In genomic region chr2:25273985-25274550, GRCh38 we compare ENCODE assay signal across 11 cellular contexts.
A peak's percentile ranks its signal among the peaks of the same experiment; 100 is the strongest.
DNase-seq lines count a peak whose midpoint lies in the region; ATAC-seq and TF ChIP-seq lines count a peak whose summit lies in the region.
"Had no signal": no experiment of that assay in that cellular context is flagged by ENCODE, and none has a peak within 500 bp of the region (broad histone marks: within the 10 kb centered on the region; RNA-seq: fewer than 3 reads in every experiment).

No MANE protein-coding gene starts in this region.

- intact Hi-C loops in transverse colon (cut with DNase I; ENCODE audit: low total_unique reads): loop anchor here (10.0 kb wide), 1 partner anchor 71 kb away; the partner anchor contains the start of gene DNMT3A

- no peak for TF ChIP-seq CTCF in transverse colon (IDR thresholded peaks at IDR 0.05)

- H3K4me1 ChIP-seq in transverse colon: peaks cover 0 to 39% (median 18%) of the 10 kb centered on the region in 4 donors

- H3K4me3 ChIP-seq in transverse colon: no peak overlapping the region

- H3K9me3 ChIP-seq in transverse colon: no peaks in the 10 kb centered on the region

- H3K4me3 Mint-ChIP-seq in activated T-cell treated with anti-CD3 and anti-CD28 coated beads, Interleukin-2, amount 50 U/mL, for 4 hours: peak overlapping the region; percentile 65
- H3K4me3 Mint-ChIP-seq in activated naive CD8-positive, alpha-beta T cell treated with anti-CD3 and anti-CD28 coated beads, Interleukin-2, amount 50 U/mL, for 24 hours: peak overlapping the region; percentile 37
- H3K4me3 Mint-ChIP-seq in memory B cell: peak overlapping the region; percentile 57

- no peak for TF ChIP-seq EP300 in transverse colon (IDR thresholded peaks at IDR 0.05; ENCODE audit: low read depth)

- peak overlapping the region; percentile 52 to 76 (median 66) for H3K27ac ChIP-seq in transverse colon

- no peaks in the 10 kb centered on the region for H3K27me3 Mint-ChIP-seq in activated T-cell treated with anti-CD3 and anti-CD28 coated beads, Interleukin-2, amount 50 U/mL, for 4 hours (ENCODE audit: low read depth)
- H3K27me3 Mint-ChIP-seq in activated naive CD8-positive, alpha-beta T cell treated with anti-CD3 and anti-CD28 coated beads, Interleukin-2, amount 50 U/mL, for 24 hours: no peaks in the 10 kb centered on the region
- H3K27me3 Mint-ChIP-seq in memory B cell: no peaks in the 10 kb centered on the region

- H3K27ac Mint-ChIP-seq in activated naive CD8-positive, alpha-beta T cell treated with anti-CD3 and anti-CD28 coated beads, Interleukin-2, amount 50 U/mL, for 24 hours: peak overlapping the region; percentile 96
- H3K27ac Mint-ChIP-seq in memory B cell: peak overlapping the region; percentile 92

- peaks cover 62% of the 10 kb centered on the region for H3K4me1 Mint-ChIP-seq in activated T-cell treated with anti-CD3 and anti-CD28 coated beads, Interleukin-2, amount 50 U/mL, for 4 hours (ENCODE audit: low read depth)
- peaks cover 63% of the 10 kb centered on the region for H3K4me1 Mint-ChIP-seq in activated naive CD8-positive, alpha-beta T cell treated with anti-CD3 and anti-CD28 coated beads, Interleukin-2, amount 50 U/mL, for 24 hours
- H3K4me1 Mint-ChIP-seq in memory B cell: peaks cover 35% of the 10 kb centered on the region

- H3K27me3 ChIP-seq in transverse colon: no peaks in the 10 kb centered on the region

- H3K9me3 Mint-ChIP-seq in activated T-cell treated with anti-CD3 and anti-CD28 coated beads, Interleukin-2, amount 50 U/mL, for 4 hours: no peaks in the 10 kb centered on the region
- no peaks in the 10 kb centered on the region for H3K9me3 Mint-ChIP-seq in activated naive CD8-positive, alpha-beta T cell treated with anti-CD3 and anti-CD28 coated beads, Interleukin-2, amount 50 U/mL, for 24 hours
- H3K9me3 Mint-ChIP-seq in memory B cell: no peaks in the 10 kb centered on the region

- no peak for DNase-seq in activated T-cell treated with anti-CD3 and anti-CD28 coated beads, Interleukin-2, amount 50 U/mL, for 4 hours
- no peak for DNase-seq in activated T-cell treated with anti-CD3 and anti-CD28 coated beads, Interleukin-2, amount 50 U/mL, for 1 hour
- DNase-seq in activated naive CD8-positive, alpha-beta T cell treated with anti-CD3 and anti-CD28 coated beads, Interleukin-2, amount 50 U/mL, for 24 hours: no peak
- no peak for DNase-seq in memory B cell (ENCODE audit: low spot score in 2 of 2)
- no peak for DNase-seq in transverse colon
- DNase-seq in stimulated activated CD4-positive, alpha-beta T cell treated with anti-CD3 and anti-CD28 coated beads, Interleukin-4, amount 100 ng/mL, for 4 hours: no peak
- no peak for DNase-seq in superior temporal gyrus (ENCODE audit: extremely low spot score)
- no peak for DNase-seq in NCI-H1417 (lab: John Stamatoyannopoulos, UW)
- DNase-seq: ACHN, NCI-H1694, retina had no signal

- H3K36me3 ChIP-seq in transverse colon: peaks cover 0 to 7% (median 0%) of the 10 kb centered on the region in 4 donors

- TF ChIP-seq POLR2A in transverse colon (IDR thresholded peaks at IDR 0.05): no peak

- ATAC-seq in activated T-cell treated with anti-CD3 and anti-CD28 coated beads, Interleukin-2, amount 50 U/mL, for 4 hours: no peak
- no peak for ATAC-seq in activated naive CD8-positive, alpha-beta T cell treated with anti-CD3 and anti-CD28 coated beads, Interleukin-2, amount 50 U/mL, for 24 hours
- no peak for ATAC-seq in memory B cell (ENCODE audit: low read depth)

- peaks cover 33% of the 10 kb centered on the region for H3K36me3 Mint-ChIP-seq in activated T-cell treated with anti-CD3 and anti-CD28 coated beads, Interleukin-2, amount 50 U/mL, for 4 hours (ENCODE audit: insufficient read depth)
- H3K36me3 Mint-ChIP-seq in activated naive CD8-positive, alpha-beta T cell treated with anti-CD3 and anti-CD28 coated beads, Interleukin-2, amount 50 U/mL, for 24 hours (ENCODE audit: low read depth): peaks cover 53% of the 10 kb centered on the region
- peaks cover 10% of the 10 kb centered on the region for H3K36me3 Mint-ChIP-seq in memory B cell

- in situ Hi-C loops in transverse colon (cut with MboI; ENCODE audit: low pct_ligation_motif_present in 1 of 4, low pct_unique_long_range_greater_than_20kb in 1 of 4, low sequenced_read_pairs in 3 of 4): no loop called here

- 94 to 100% methylated on average over 3 to 5 of the region's 5 CpGs for WGBS in transverse colon (ENCODE audit: low coverage in 1 of 2), 2 donors
